Comparison of ENCODE assay signal across 18 cellular contexts in the genomic region with DNA sequence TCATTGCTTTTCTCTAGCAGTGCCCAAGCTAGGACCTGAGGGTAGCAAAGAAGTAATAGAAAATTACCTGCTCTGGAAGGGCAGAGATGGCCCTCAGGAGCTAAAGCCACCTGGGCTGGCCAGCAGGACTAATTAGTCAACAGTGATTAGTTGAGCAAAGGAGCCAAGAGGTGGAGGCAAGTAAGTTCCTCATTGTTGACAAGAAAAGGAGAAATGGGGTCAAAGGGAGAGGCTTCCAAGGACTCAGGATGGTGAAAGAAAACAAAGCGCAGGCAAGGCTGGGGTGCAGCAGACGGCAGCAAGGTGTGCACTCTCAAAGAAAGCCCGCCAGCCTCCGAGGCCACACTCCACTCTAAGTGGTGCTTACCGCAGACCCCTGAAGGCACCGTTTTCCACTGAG. TPM values are rescaled to one million over a fixed set of nuclear protein-coding genes. Genes with fewer than 3 reads are reported as not detected.
DNase-seq lines count a peak whose midpoint lies in the region; ATAC-seq, FAIRE-seq and TF ChIP-seq lines count a peak whose summit lies in the region.
"Had no signal": no experiment of that assay in that cellular context is flagged by ENCODE, and none has a peak within 500 bp of the region (broad histone marks: within the 10 kb centered on the region; RNA-seq: fewer than 3 reads in every experiment).

No MANE protein-coding gene starts in this region.

- TF ChIP-seq CTCF in K562 (IDR thresholded peaks at IDR 0.05 in 2 of 3, conservative IDR thresholded peaks at IDR 0.05 in 1 of 3; ENCODE audit: insufficient read depth in 2 of 3, low read depth in 1 of 3, low read length in 3 of 3) (no peak), upper lobe of right lung (IDR thresholded peaks at IDR 0.05) (no peak)

- H3K9me3 ChIP-seq in K562 (replicated peaks; ENCODE audit: control insufficient read depth, insufficient read depth, low read depth, low read length) (no peaks in the 10 kb centered on the region), upper lobe of right lung (no peaks in the 10 kb centered on the region)

- CTCF ChIA-PET in K562 (lab: Yijun Ruan, JAX; ENCODE audit: low intra/inter-chr PET ratio), result no interaction called here

- ATAC-seq in K562 (no peak), upper lobe of right lung (peak; percentile 27)

- FAIRE-seq in K562 (lab: Jason Lieb, UNC), result no peak
- FAIRE-seq: H1 had no signal

- no peaks in the 10 kb centered on the region for H3K27me3 ChIP-seq in K562 (ENCODE audit: control insufficient read depth in 2 of 2, insufficient read depth in 2 of 2, low read length in 2 of 2)
- H3K27me3 ChIP-seq in upper lobe of right lung, result no peaks in the 10 kb centered on the region

- H3K4me1 ChIP-seq in K562 (replicated peaks in 1 of 2; ENCODE audit: control insufficient read depth in 2 of 2, insufficient read depth in 2 of 2, low read length in 2 of 2) (peaks cover 0 to 7% of the 10 kb centered on the region in 2 experiments; a peak in 3 of 5 replicates), upper lobe of right lung (peaks cover 9% of the 10 kb centered on the region)

- no peak overlapping the region for H2AFZ ChIP-seq in K562 (ENCODE audit: low read depth, low read length)

- no peak for TF ChIP-seq POLR2A in K562 (conservative IDR thresholded peaks at IDR 0.05)

- TF ChIP-seq EP300 in K562 (IDR thresholded peaks at IDR 0.05; ENCODE audit: low read length), result no peak

- peaks cover 6% of the 10 kb centered on the region; the same call in 1 of the 3 replicates for H3K79me2 ChIP-seq in K562 (ENCODE audit: control insufficient read depth, insufficient read depth, low read length)

- no peak overlapping the region for H3K4me2 ChIP-seq in K562 (ENCODE audit: insufficient read depth, low read length)

- peak; percentile 27 for DNase-seq in DMS79 treated with DMSO at 0.1 percent for 48 hours (lab: John Stamatoyannopoulos, UW)
- DNase-seq in DMS79 (lab: John Stamatoyannopoulos, UW), result no peak
- DNase-seq in NCI-H69 (lab: John Stamatoyannopoulos, UW), result peak; percentile 27
- DNase-seq in K562 (ENCODE audit: extremely low read depth in 1 of 4, low spot score in 3 of 4), result no peak
- peak; percentile 37 for DNase-seq in upper lobe of right lung
- DNase-seq in D341Med (ENCODE audit: low spot score), result no peak
- no peak for DNase-seq in NCI-H2196 (lab: John Stamatoyannopoulos, UW; ENCODE audit: unreplicated experiment)
- DNase-seq in NCI-H146 treated with DMSO at 0.1 percent for 48 hours (lab: John Stamatoyannopoulos, UW; ENCODE audit: unreplicated experiment), result no peak
- DNase-seq: C1 segment of cervical spinal cord, COR-L47, GDM1, HFFc6, KBM-7, NCI-H1930, NCI-H524, Right ventricle myocardium superior had no signal

- WGBS in K562 (ENCODE audit: insufficient coverage, low coverage, missing lambda C conversion rate), result 88% methylated on average over 6 of the region's 6 CpGs

- H3K9ac ChIP-seq in K562 (ENCODE audit: insufficient read depth in 1 of 2, low read depth in 2 of 2, low read length in 2 of 2), result no peak overlapping the region

- in situ Hi-C loops in K562 (cut with MboI), result no loop called here

- H3K9me1 ChIP-seq in K562 (ENCODE audit: control insufficient read depth, insufficient read depth, low read length), result no peaks in the 10 kb centered on the region

- H3K27ac ChIP-seq in K562 (ENCODE audit: extremely low read depth, low read depth, low read length) (no peak overlapping the region), upper lobe of right lung (no peak overlapping the region)
- H3K27ac ChIP-seq: 22Rv1 had no signal

- no TSS peak for BruUV-seq in K562 (replicated peaks; lab: Mats Ljungman, UMichigan)

- intact Hi-C loops in K562 (cut with micrococcal nuclease), result loop anchor here (2.0 kb wide), 1 partner anchor 43 kb away; no protein-coding TSS in a partner anchor
- intact Hi-C loops in upper lobe of right lung (cut with DNase I), result no loop called here

- POLR2A ChIA-PET in K562 (lab: Yijun Ruan, JAX), result interaction anchor here (0.6 to 1.9 kb wide), 9 partner anchors 9 to 84 kb away, joined by 3 to 15 read pairs (median 8); no protein-coding TSS in a partner anchor

- H3K36me3 ChIP-seq in K562 (ENCODE audit: control insufficient read depth, insufficient read depth, low read length) (no peaks in the 10 kb centered on the region), upper lobe of right lung (no peaks in the 10 kb centered on the region)

- peaks cover 3% of the 10 kb centered on the region; the same call in 1 of the 2 replicates for H4K20me1 ChIP-seq in K562 (replicated peaks; ENCODE audit: control insufficient read depth, insufficient read depth, low read length)

- TF ChIP-seq RAD21 in K562 (CRISPR knock-in tag; conservative IDR thresholded peaks at IDR 0.05 in 1 of 2, IDR thresholded peaks at IDR 0.05 in 1 of 2), result no peak

- H3K4me3 ChIP-seq in K562, result no peak overlapping the region
- H3K4me3 ChIP-seq in upper lobe of right lung, result no peak overlapping the region

TF ChIP-seq in K562, 482 proteins besides CTCF, POLR2A, EP300 and RAD21:
- TF ChIP-seq NFE2 (IDR thresholded peaks at IDR 0.05; ENCODE audit: low read depth) (no peak), TCFL5 (CRISPR knock-in tag; conservative IDR thresholded peaks at IDR 0.05) (no peak), HDAC6 (IDR thresholded peaks at IDR 0.05; ENCODE audit: low read depth, low read length) (no peak), SRSF3 (IDR thresholded peaks at IDR 0.05; ENCODE audit: insufficient read depth, low read length) (no peak), HNRNPH1 (optimal IDR thresholded peaks at IDR 0.05; ENCODE audit: low read depth, low read length) (no peak)
- TF ChIP-seq, protein P1, sequence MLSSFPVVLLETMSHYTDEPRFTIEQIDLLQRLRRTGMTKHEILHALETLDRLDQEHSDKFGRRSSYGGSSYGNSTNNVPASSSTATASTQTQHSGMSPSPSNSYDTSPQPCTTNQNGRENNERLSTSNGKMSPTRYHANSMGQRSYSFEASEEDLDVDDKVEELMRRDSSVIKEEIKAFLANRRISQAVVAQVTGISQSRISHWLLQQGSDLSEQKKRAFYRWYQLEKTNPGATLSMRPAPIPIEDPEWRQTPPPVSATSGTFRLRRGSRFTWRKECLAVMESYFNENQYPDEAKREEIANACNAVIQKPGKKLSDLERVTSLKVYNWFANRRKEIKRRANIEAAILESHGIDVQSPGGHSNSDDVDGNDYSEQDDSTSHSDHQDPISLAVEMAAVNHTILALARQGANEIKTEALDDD (IDR thresholded peaks at IDR 0.05), result 0 out of 2 replicates have a peak, but pooled peaks have one; percentile 26
TF ChIP-seq in K562: peak in this region for 1.

RNA-seq across cellular contexts. Expression of a gene that starts 44.6 kb away (rescaled TPM):
- 32.4 and 38.7 TPM in 2 replicates for total RNA-seq in K562 (2011; cell fraction: chromatin; rRNA removed; ENCODE audit: low replicate concordance)
- 32.0 and 33.0 TPM in 2 replicates for total RNA-seq in K562 (2011; cell fraction: nucleolus; rRNA removed)
- total RNA-seq in K562 (2011; cell fraction: nucleoplasm; rRNA removed), result 38.0 and 47.5 TPM in 2 replicates
- total RNA-seq in K562 (2014; rRNA removed) (11.6 and 13.3 TPM in 2 replicates), K562 (2014; rRNA removed; fragmentation: Illumina TruSeq; extraction: Trizol) (14.9 and 15.2 TPM in 2 replicates), K562 (2015; rRNA removed; fragmentation: Illumina TruSeq; extraction: Trizol) (11.1 and 12.3 TPM in 2 replicates), K562 (2021) (19.5 and 19.9 TPM in 2 replicates), upper lobe of right lung (58.0 TPM)
- polyA plus RNA-seq in K562 (2011; rRNA removed) (21.3 and 24.0 TPM in 2 replicates), K562 (2014; fragmentation: Illumina TruSeq; extraction: Trizol) (12.5 and 12.9 TPM in 2 replicates), K562 (2014; fragmentation: Nextera tagmentation; extraction: Ambion mirVana) (1 to 10 TPM; 2.0 to 2.3 TPM), K562 (2014; rRNA removed) (13.5 and 16.2 TPM in 2 replicates)
- 19.3 and 28.8 TPM in 2 replicates for polyA plus RNA-seq in K562 (2011; cell fraction: cytosol; rRNA removed)
- polyA plus RNA-seq in K562 (2011; cell fraction: nucleus; rRNA removed), result 57.4 and 63.9 TPM in 2 replicates
- 9.5 and 12.6 TPM in 2 replicates for polyA plus RNA-seq in K562 (2012)
- 22.2 and 25.2 TPM in 2 replicates for polyA minus RNA-seq in K562 (2011; rRNA and poly(A)+ RNA removed)
- 17.4 and 18.7 TPM in 2 replicates for polyA minus RNA-seq in K562 (2011; cell fraction: cytosol; rRNA and poly(A)+ RNA removed)
- 13.3 and 20.4 TPM in 2 replicates for polyA minus RNA-seq in K562 (2011; cell fraction: nucleus; rRNA and poly(A)+ RNA removed)

RNA-seq across cellular contexts. Expression of a gene that starts 47.5 kb away (rescaled TPM):
- 14.6 and 32.5 TPM in 2 replicates for total RNA-seq in K562 (2011; cell fraction: chromatin; rRNA removed; ENCODE audit: low replicate concordance)
- total RNA-seq in K562 (2011; cell fraction: nucleolus; rRNA removed), result 29.5 and 37.2 TPM in 2 replicates
- total RNA-seq in K562 (2011; cell fraction: nucleoplasm; rRNA removed), result 28.2 and 47.6 TPM in 2 replicates
- total RNA-seq in K562 (2014; rRNA removed) (12.9 and 18.3 TPM in 2 replicates), K562 (2014; rRNA removed; fragmentation: Illumina TruSeq; extraction: Trizol) (13.1 and 13.4 TPM in 2 replicates), K562 (2015; rRNA removed; fragmentation: Illumina TruSeq; extraction: Trizol) (15.8 and 17.5 TPM in 2 replicates), K562 (2021) (33.4 and 34.5 TPM in 2 replicates), upper lobe of right lung (38.1 TPM)
- polyA plus RNA-seq in K562 (2011; rRNA removed) (24.5 and 24.7 TPM in 2 replicates), K562 (2014; fragmentation: Illumina TruSeq; extraction: Trizol) (29.1 and 29.8 TPM in 2 replicates), K562 (2014; fragmentation: Nextera tagmentation; extraction: Ambion mirVana) (1 to 10 TPM; 4.6 to 8.3 TPM), K562 (2014; rRNA removed) (28.2 and 29.9 TPM in 2 replicates)
- 26.9 and 52.8 TPM in 2 replicates for polyA plus RNA-seq in K562 (2011; cell fraction: cytosol; rRNA removed)
- 16.3 and 19.8 TPM in 2 replicates for polyA plus RNA-seq in K562 (2011; cell fraction: nucleus; rRNA removed)
- 27.1 and 39.9 TPM in 2 replicates for polyA plus RNA-seq in K562 (2012)
- polyA minus RNA-seq in K562 (2011; rRNA and poly(A)+ RNA removed), result 8.2 and 14.0 TPM in 2 replicates
- 10.8 and 12.8 TPM in 2 replicates for polyA minus RNA-seq in K562 (2011; cell fraction: cytosol; rRNA and poly(A)+ RNA removed)
- 6.7 and 7.3 TPM in 2 replicates for polyA minus RNA-seq in K562 (2011; cell fraction: nucleus; rRNA and poly(A)+ RNA removed)

Comparison
In these comparisons a context has a peak if more than half of its experiments do, and no peak if none do; other contexts are left out.
1. DNase-seq: peak in DMS79 treated with DMSO at 0.1 percent for 48 hours (single experiment), NCI-H69 (single experiment) and upper lobe of right lung (single experiment); none in DMS79 (single experiment), K562 (0 of 4), D341Med (single experiment), NCI-H2196 (single experiment) and NCI-H146 treated with DMSO at 0.1 percent for 48 hours (single experiment).